ENCODE assay signal across 1 cellular context in genomic region chr9:6664204-6664683, GRCh38.
TF ChIP-seq lines count a peak whose summit lies in the region.

No MANE protein-coding gene starts in this region.

TF ChIP-seq in HepG2, 621 proteins besides CTCF, POLR2A, EP300 and RAD21 (continued from another document and continues in another):
- TF ChIP-seq, protein P1, sequence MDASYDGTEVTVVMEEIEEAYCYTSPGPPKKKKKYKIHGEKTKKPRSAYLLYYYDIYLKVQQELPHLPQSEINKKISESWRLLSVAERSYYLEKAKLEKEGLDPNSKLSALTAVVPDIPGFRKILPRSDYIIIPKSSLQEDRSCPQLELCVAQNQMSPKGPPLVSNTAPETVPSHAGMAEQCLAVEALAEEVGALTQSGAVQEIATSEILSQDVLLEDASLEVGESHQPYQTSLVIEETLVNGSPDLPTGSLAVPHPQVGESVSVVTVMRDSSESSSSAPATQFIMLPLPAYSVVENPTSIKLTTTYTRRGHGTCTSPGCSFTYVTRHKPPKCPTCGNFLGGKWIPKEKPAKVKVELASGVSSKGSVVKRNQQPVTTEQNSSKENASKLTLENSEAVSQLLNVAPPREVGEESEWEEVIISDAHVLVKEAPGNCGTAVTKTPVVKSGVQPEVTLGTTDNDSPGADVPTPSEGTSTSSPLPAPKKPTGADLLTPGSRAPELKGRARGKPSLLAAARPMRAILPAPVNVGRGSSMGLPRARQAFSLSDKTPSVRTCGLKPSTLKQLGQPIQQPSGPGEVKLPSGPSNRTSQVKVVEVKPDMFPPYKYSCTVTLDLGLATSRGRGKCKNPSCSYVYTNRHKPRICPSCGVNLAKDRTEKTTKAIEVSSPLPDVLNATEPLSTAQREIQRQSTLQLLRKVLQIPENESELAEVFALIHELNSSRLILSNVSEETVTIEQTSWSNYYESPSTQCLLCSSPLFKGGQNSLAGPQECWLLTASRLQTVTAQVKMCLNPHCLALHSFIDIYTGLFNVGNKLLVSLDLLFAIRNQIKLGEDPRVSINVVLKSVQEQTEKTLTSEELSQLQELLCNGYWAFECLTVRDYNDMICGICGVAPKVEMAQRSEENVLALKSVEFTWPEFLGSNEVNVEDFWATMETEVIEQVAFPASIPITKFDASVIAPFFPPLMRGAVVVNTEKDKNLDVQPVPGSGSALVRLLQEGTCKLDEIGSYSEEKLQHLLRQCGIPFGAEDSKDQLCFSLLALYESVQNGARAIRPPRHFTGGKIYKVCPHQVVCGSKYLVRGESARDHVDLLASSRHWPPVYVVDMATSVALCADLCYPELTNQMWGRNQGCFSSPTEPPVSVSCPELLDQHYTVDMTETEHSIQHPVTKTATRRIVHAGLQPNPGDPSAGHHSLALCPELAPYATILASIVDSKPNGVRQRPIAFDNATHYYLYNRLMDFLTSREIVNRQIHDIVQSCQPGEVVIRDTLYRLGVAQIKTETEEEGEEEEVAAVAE (CRISPR knock-in tag; IDR thresholded peaks at IDR 0.05; ENCODE audit: borderline replicate concordance) = no peak
- TF ChIP-seq, protein P2, sequence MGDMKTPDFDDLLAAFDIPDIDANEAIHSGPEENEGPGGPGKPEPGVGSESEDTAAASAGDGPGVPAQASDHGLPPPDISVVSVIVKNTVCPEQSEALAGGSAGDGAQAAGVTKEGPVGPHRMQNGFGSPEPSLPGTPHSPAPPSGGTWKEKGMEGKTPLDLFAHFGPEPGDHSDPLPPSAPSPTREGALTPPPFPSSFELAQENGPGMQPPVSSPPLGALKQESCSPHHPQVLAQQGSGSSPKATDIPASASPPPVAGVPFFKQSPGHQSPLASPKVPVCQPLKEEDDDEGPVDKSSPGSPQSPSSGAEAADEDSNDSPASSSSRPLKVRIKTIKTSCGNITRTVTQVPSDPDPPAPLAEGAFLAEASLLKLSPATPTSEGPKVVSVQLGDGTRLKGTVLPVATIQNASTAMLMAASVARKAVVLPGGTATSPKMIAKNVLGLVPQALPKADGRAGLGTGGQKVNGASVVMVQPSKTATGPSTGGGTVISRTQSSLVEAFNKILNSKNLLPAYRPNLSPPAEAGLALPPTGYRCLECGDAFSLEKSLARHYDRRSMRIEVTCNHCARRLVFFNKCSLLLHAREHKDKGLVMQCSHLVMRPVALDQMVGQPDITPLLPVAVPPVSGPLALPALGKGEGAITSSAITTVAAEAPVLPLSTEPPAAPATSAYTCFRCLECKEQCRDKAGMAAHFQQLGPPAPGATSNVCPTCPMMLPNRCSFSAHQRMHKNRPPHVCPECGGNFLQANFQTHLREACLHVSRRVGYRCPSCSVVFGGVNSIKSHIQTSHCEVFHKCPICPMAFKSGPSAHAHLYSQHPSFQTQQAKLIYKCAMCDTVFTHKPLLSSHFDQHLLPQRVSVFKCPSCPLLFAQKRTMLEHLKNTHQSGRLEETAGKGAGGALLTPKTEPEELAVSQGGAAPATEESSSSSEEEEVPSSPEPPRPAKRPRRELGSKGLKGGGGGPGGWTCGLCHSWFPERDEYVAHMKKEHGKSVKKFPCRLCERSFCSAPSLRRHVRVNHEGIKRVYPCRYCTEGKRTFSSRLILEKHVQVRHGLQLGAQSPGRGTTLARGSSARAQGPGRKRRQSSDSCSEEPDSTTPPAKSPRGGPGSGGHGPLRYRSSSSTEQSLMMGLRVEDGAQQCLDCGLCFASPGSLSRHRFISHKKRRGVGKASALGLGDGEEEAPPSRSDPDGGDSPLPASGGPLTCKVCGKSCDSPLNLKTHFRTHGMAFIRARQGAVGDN (CRISPR knock-in tag; IDR thresholded peaks at IDR 0.05) = peak; percentile 62
- no peak for TF ChIP-seq ZNF674 (CRISPR knock-in tag; IDR thresholded peaks at IDR 0.05; ENCODE audit: low read depth)
- no peak for TF ChIP-seq BRD4 (CRISPR knock-in tag; IDR thresholded peaks at IDR 0.05)
- no peak for TF ChIP-seq RXRA (CRISPR knock-in tag; IDR thresholded peaks at IDR 0.05)
- TF ChIP-seq MAFG (CRISPR knock-in tag; IDR thresholded peaks at IDR 0.05) = no peak
- TF ChIP-seq, protein P3, sequence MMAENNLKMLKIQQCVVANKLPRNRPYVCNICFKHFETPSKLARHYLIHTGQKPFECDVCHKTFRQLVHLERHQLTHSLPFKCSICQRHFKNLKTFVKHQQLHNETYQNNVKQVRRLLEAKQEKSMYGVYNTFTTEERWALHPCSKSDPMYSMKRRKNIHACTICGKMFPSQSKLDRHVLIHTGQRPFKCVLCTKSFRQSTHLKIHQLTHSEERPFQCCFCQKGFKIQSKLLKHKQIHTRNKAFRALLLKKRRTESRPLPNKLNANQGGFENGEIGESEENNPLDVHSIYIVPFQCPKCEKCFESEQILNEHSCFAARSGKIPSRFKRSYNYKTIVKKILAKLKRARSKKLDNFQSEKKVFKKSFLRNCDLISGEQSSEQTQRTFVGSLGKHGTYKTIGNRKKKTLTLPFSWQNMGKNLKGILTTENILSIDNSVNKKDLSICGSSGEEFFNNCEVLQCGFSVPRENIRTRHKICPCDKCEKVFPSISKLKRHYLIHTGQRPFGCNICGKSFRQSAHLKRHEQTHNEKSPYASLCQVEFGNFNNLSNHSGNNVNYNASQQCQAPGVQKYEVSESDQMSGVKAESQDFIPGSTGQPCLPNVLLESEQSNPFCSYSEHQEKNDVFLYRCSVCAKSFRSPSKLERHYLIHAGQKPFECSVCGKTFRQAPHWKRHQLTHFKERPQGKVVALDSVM (CRISPR knock-in tag; IDR thresholded peaks at IDR 0.05) = peak; percentile 88
- no peak for TF ChIP-seq ZBTB38 (CRISPR knock-in tag; IDR thresholded peaks at IDR 0.05)
- TF ChIP-seq ZNF616 (CRISPR knock-in tag; IDR thresholded peaks at IDR 0.05; ENCODE audit: low read depth) = 0 out of 2 replicates have a peak, but pooled peaks have one; percentile 22
- no peak for TF ChIP-seq NR2F1 (CRISPR knock-in tag; IDR thresholded peaks at IDR 0.05)
- TF ChIP-seq POLR2AphosphoS5 (IDR thresholded peaks at IDR 0.05; ENCODE audit: low read depth, low read length) = peak; percentile 50; the same call in 1 of the 2 replicates
- TF ChIP-seq ZNF484 (CRISPR knock-in tag; IDR thresholded peaks at IDR 0.05; ENCODE audit: borderline replicate concordance, low read depth) = no peak
- TF ChIP-seq PBX2 (CRISPR knock-in tag; IDR thresholded peaks at IDR 0.05) = no peak
- 0 out of 2 replicates have a peak, but pooled peaks have one; percentile 25 for TF ChIP-seq MYC (CRISPR knock-in tag; IDR thresholded peaks at IDR 0.05; ENCODE audit: borderline replicate concordance)
- TF ChIP-seq ZNF256 (CRISPR knock-in tag; conservative IDR thresholded peaks at IDR 0.05) = no peak
- TF ChIP-seq, protein P4, sequence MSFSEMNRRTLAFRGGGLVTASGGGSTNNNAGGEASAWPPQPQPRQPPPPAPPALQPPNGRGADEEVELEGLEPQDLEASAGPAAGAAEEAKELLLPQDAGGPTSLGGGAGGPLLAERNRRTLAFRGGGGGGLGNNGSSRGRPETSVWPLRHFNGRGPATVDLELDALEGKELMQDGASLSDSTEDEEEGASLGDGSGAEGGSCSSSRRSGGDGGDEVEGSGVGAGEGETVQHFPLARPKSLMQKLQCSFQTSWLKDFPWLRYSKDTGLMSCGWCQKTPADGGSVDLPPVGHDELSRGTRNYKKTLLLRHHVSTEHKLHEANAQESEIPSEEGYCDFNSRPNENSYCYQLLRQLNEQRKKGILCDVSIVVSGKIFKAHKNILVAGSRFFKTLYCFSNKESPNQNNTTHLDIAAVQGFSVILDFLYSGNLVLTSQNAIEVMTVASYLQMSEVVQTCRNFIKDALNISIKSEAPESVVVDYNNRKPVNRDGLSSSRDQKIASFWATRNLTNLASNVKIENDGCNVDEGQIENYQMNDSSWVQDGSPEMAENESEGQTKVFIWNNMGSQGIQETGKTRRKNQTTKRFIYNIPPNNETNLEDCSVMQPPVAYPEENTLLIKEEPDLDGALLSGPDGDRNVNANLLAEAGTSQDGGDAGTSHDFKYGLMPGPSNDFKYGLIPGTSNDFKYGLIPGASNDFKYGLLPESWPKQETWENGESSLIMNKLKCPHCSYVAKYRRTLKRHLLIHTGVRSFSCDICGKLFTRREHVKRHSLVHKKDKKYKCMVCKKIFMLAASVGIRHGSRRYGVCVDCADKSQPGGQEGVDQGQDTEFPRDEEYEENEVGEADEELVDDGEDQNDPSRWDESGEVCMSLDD (CRISPR knock-in tag; IDR thresholded peaks at IDR 0.05; ENCODE audit: borderline replicate concordance) = no peak
- TF ChIP-seq ZNF350 (CRISPR knock-in tag; IDR thresholded peaks at IDR 0.05; ENCODE audit: borderline replicate concordance, low read depth) = no peak
- TF ChIP-seq NBN (conservative IDR thresholded peaks at IDR 0.05) = no peak
- TF ChIP-seq PHF21A (CRISPR knock-in tag; IDR thresholded peaks at IDR 0.05) = no peak
- TF ChIP-seq SNAPC4 (CRISPR knock-in tag; IDR thresholded peaks at IDR 0.05) = no peak
- no peak; the same call in 1 of the 2 replicates for TF ChIP-seq ZNF512 (CRISPR knock-in tag; IDR thresholded peaks at IDR 0.05)
- no peak for TF ChIP-seq NCOA2 (CRISPR knock-in tag; IDR thresholded peaks at IDR 0.05)
- no peak for TF ChIP-seq GTF3A (CRISPR knock-in tag; conservative IDR thresholded peaks at IDR 0.05)
- TF ChIP-seq ZBTB21 (CRISPR knock-in tag; IDR thresholded peaks at IDR 0.05) = no peak
- TF ChIP-seq YY1 (IDR thresholded peaks at IDR 0.05; ENCODE audit: insufficient read depth, insufficient replicate concordance, low read depth, low read length) = peak; percentile 46
- TF ChIP-seq POGZ (CRISPR knock-in tag; IDR thresholded peaks at IDR 0.05) = no peak
- TF ChIP-seq ZFP91 (CRISPR knock-in tag; IDR thresholded peaks at IDR 0.05; ENCODE audit: borderline replicate concordance) = peak; percentile 65
- peak; percentile 59; the same call in 1 of the 2 replicates for TF ChIP-seq ZNF83 (CRISPR knock-in tag; IDR thresholded peaks at IDR 0.05; ENCODE audit: borderline replicate concordance)
- no peak for TF ChIP-seq PTBP1 (IDR thresholded peaks at IDR 0.05; ENCODE audit: low read depth, low read length, poor library complexity, severe bottlenecking)
- TF ChIP-seq ZBTB7A (CRISPR knock-in tag; IDR thresholded peaks at IDR 0.05) = 0 out of 2 replicates have a peak, but pooled peaks have one; percentile 18
- TF ChIP-seq ZSCAN9 (CRISPR knock-in tag; IDR thresholded peaks at IDR 0.05; ENCODE audit: borderline replicate concordance) = no peak
